ENCODE assay signal across 14 cellular contexts in the genomic region with DNA sequence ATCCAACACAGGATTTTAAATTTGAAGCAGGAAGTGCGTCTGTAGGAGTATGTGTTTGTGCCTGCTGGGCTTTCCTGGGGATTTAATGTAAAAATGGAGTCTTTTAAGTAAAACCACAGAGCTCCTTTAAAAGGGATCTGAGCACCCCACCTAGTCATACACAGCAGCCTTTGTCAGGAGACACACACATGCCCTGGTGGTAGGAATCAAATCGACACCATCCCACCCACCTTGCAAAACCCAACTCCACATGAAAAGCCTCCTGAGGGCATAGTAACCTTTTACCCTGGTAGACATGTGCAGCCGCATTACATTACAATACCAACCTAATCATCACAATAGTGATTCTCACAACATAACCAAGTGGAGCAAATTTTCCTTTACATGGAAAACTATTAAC. TPM values are rescaled to one million over a fixed set of nuclear protein-coding genes. Genes with fewer than 3 reads are reported as not detected.
DNase-seq lines count a peak whose midpoint lies in the region; ATAC-seq, FAIRE-seq and TF ChIP-seq lines count a peak whose summit lies in the region.
"Had no signal": no experiment of that assay in that cellular context is flagged by ENCODE, and none has a peak within 500 bp of the region (broad histone marks: within the 10 kb centered on the region; RNA-seq: fewer than 3 reads in every experiment).

No MANE protein-coding gene starts in this region.

- H3K36me3 ChIP-seq in HepG2 (replicated peaks in 1 of 2; ENCODE audit: control insufficient read depth in 1 of 2, insufficient read depth in 2 of 2, low read length in 2 of 2) (peaks cover 14 to 40% of the 10 kb centered on the region in 2 experiments), right lobe of liver (no peaks in the 10 kb centered on the region), thymus (ENCODE audit: control insufficient read depth, insufficient read depth) (no peaks in the 10 kb centered on the region), kidney (ENCODE audit: control insufficient read depth in 1 of 2, insufficient read depth in 2 of 2, low read length in 2 of 2) (peaks cover 0 to under 1% of the 10 kb centered on the region in 2 donors)
- H3K36me3 ChIP-seq: breast epithelium had no signal

- DNase-seq in HepG2 (ENCODE audit: low spot score) (peak; percentile 29), right lobe of liver (no peak), WTC11 (ENCODE audit: low spot score) (peak; percentile 28), islet precursor cell (peak; percentile 69), superior temporal gyrus (ENCODE audit: extremely low spot score) (no peak), cerebellum (ENCODE audit: low spot score) (no peak), kidney (no peak)
- DNase-seq: immature natural killer cell, IMR-90, NCI-H187 treated with DMSO at 0.1 percent for 48 hours, small intestine, SW 1271 had no signal

- H3K9me3 Mint-ChIP-seq in WTC11: no peaks in the 10 kb centered on the region
- H3K9me3 Mint-ChIP-seq: immature natural killer cell had no signal

- H3K36me3 Mint-ChIP-seq in WTC11: peaks cover 12% of the 10 kb centered on the region; the same call in 1 of the 2 replicates

- WGBS in HepG2 (ENCODE audit: low lambda C conversion rate): 91% methylated on average over 3 of the region's 3 CpGs
- WGBS in right lobe of liver (ENCODE audit: insufficient coverage, low coverage, low lambda C conversion rate, missing lambda C conversion rate): 70% methylated on average over 2 of the region's 3 CpGs
- 65% methylated on average over 3 of the region's 3 CpGs for WGBS in thymus

- H3K4me1 Mint-ChIP-seq in WTC11: peaks cover 65% of the 10 kb centered on the region

- ATAC-seq in HepG2 (peak; percentile 65), right lobe of liver (no peak), WTC11 (peak; percentile 92)

- H3K27me3 ChIP-seq in HepG2 (ENCODE audit: control insufficient read depth in 1 of 2, insufficient read depth in 2 of 2, low read length in 2 of 2) (no peaks in the 10 kb centered on the region), right lobe of liver (no peaks in the 10 kb centered on the region), thymus (ENCODE audit: control insufficient read depth, insufficient read depth) (no peaks in the 10 kb centered on the region)
- H3K27me3 ChIP-seq: breast epithelium had no signal

- H3K27ac ChIP-seq in HepG2 (ENCODE audit: extremely low read length, insufficient read depth, low read length) (no peak overlapping the region), right lobe of liver (no peak overlapping the region), thymus (ENCODE audit: low read depth) (peak overlapping the region; percentile 5), kidney (ENCODE audit: low read depth in 2 of 2, low read length in 2 of 2) (peak overlapping the region in 1 of 2 donors; percentile 14)
- H3K27ac ChIP-seq: breast epithelium had no signal

- no peak overlapping the region for H3K4me3 ChIP-seq in HepG2 (replicated peaks in 1 of 3; ENCODE audit: insufficient read depth in 1 of 3, low read depth in 2 of 3, low read length in 3 of 3)
- no peak overlapping the region for H3K4me3 ChIP-seq in right lobe of liver
- no peak overlapping the region for H3K4me3 ChIP-seq in thymus (ENCODE audit: low read length)
- H3K4me3 ChIP-seq in kidney (ENCODE audit: low read length in 2 of 2): no peak overlapping the region
- H3K4me3 ChIP-seq: breast epithelium had no signal

- no peaks in the 10 kb centered on the region for H4K20me1 ChIP-seq in HepG2 (ENCODE audit: insufficient read depth, low read length)

- POLR2A ChIA-PET in HepG2 (lab: Yijun Ruan, JAX) (no interaction called here), WTC11 (lab: Charles Lee) (interaction anchor here (1.5 kb wide), 1 partner anchor 12 kb away, joined by 4 read pairs; no protein-coding TSS in a partner anchor)

- H3K27ac Mint-ChIP-seq in WTC11: peak overlapping the region; percentile 7

- H3K9ac ChIP-seq in HepG2 (ENCODE audit: insufficient read depth, low read depth, low read length) (no peak overlapping the region), kidney (ENCODE audit: low read length in 2 of 2) (no peak overlapping the region)

- peaks cover 32% of the 10 kb centered on the region for H3K79me2 ChIP-seq in HepG2 (ENCODE audit: insufficient read depth, low read length)

- TF ChIP-seq EP300 in HepG2 (IDR thresholded peaks at IDR 0.05; ENCODE audit: low read depth in 2 of 2, low read length in 2 of 2) (no peak), HepG2 (CRISPR knock-in tag; IDR thresholded peaks at IDR 0.05; ENCODE audit: borderline replicate concordance) (no peak)

- in situ Hi-C loops in HepG2 (cut with HindIII; ENCODE audit: extremely low pct_ligation_motif_present, low pct_unique_long_range_greater_than_20kb): no loop called here

- no peak overlapping the region for H2AFZ ChIP-seq in HepG2 (ENCODE audit: low read length)

- TF ChIP-seq RAD21 in HepG2 (CRISPR knock-in tag; IDR thresholded peaks at IDR 0.05): no peak

- intact Hi-C loops in HepG2 (cut with micrococcal nuclease; ENCODE audit: unreplicated experiment): no loop called here
- intact Hi-C loops in right lobe of liver (cut with DNase I): no loop called here
- intact Hi-C loops in kidney (cut with DNase I): no loop called here

- CTCF ChIA-PET in HepG2 (lab: Yijun Ruan, JAX; ENCODE audit: low intra/inter-chr PET ratio, low total read pairs) (no interaction called here), WTC11 (lab: Charles Lee) (interaction anchor here (0.6 to 2.6 kb wide), 8 partner anchors 10 to 417 kb away, joined by 3 to 13 read pairs (median 3); no protein-coding TSS in a partner anchor)

- H3K9me3 ChIP-seq in HepG2 (ENCODE audit: low read length): no peaks in the 10 kb centered on the region
- H3K9me3 ChIP-seq in right lobe of liver: no peaks in the 10 kb centered on the region
- no peaks in the 10 kb centered on the region for H3K9me3 ChIP-seq in thymus (ENCODE audit: control insufficient read depth)
- no peaks in the 10 kb centered on the region for H3K9me3 ChIP-seq in kidney (ENCODE audit: control insufficient read depth in 1 of 2, low read length in 2 of 2)
- H3K9me3 ChIP-seq: breast epithelium had no signal

- no peak for TF ChIP-seq POLR2A in HepG2 (IDR thresholded peaks at IDR 0.05; ENCODE audit: insufficient read depth in 1 of 2, low read depth in 2 of 2, low read length in 2 of 2)
- TF ChIP-seq POLR2A in right lobe of liver (IDR thresholded peaks at IDR 0.05): no peak

- FAIRE-seq in HepG2 (lab: Jason Lieb, UNC) (no peak), kidney (lab: Jason Lieb, UNC) (no peak)
- FAIRE-seq: small intestine had no signal

- no peak overlapping the region; the same call in 1 of the 2 replicates for H3K4me3 Mint-ChIP-seq in WTC11
- H3K4me3 Mint-ChIP-seq: immature natural killer cell had no signal

- peaks cover 32% of the 10 kb centered on the region for H3K4me1 ChIP-seq in HepG2 (ENCODE audit: insufficient read depth, low read length)
- H3K4me1 ChIP-seq in right lobe of liver: no peaks in the 10 kb centered on the region
- peaks cover 8% of the 10 kb centered on the region for H3K4me1 ChIP-seq in thymus (ENCODE audit: control insufficient read depth, insufficient read depth, low read length)
- peaks cover 6 to 28% of the 10 kb centered on the region in 2 donors for H3K4me1 ChIP-seq in kidney (ENCODE audit: control insufficient read depth in 1 of 2, insufficient read depth in 1 of 2, low read depth in 1 of 2, low read length in 2 of 2)
- H3K4me1 ChIP-seq: breast epithelium had no signal

- BruUV-seq in HepG2 (replicated peaks; lab: Mats Ljungman, UMichigan): no TSS peak

- H3K27me3 Mint-ChIP-seq in WTC11 (ENCODE audit: low read depth): no peaks in the 10 kb centered on the region

- TF ChIP-seq CTCF in HepG2 (CRISPR knock-in tag; IDR thresholded peaks at IDR 0.05) (no peak), right lobe of liver (IDR thresholded peaks at IDR 0.05) (no peak), WTC11 (IDR thresholded peaks at IDR 0.05) (no peak), kidney (IDR thresholded peaks at IDR 0.05; ENCODE audit: borderline replicate concordance, extremely low read depth, insufficient read depth) (no peak)

- no peak overlapping the region for H3K4me2 ChIP-seq in HepG2 (ENCODE audit: low read depth, low read length)

TF ChIP-seq in HepG2, 621 proteins besides CTCF, POLR2A, EP300 and RAD21 (continues in another document):
- TF ChIP-seq AKAP8 (CRISPR knock-in tag; IDR thresholded peaks at IDR 0.05) (no peak), HIVEP1 (CRISPR knock-in tag; IDR thresholded peaks at IDR 0.05) (no peak), ZKSCAN5 (CRISPR knock-in tag; IDR thresholded peaks at IDR 0.05) (no peak)

TF ChIP-seq in WTC11, 78 proteins besides CTCF, POLR2A, EP300 and RAD21 (continues in another document):
- TF ChIP-seq ZNF416 (CRISPR knock-in tag; IDR thresholded peaks at IDR 0.05): no peak

RNA-seq across cellular contexts. Expression of a gene that starts 29.0 kb away (rescaled TPM):
- total RNA-seq in HepG2 (2016; rRNA removed; fragmentation: Illumina TruSeq; extraction: Trizol) (35.4 and 53.3 TPM in 2 replicates), right lobe of liver (10 to 100 TPM in 5 of 6 experiments, 1 to 10 TPM in 1; 8.2 to 56.2 (median 14.0) TPM), WTC11 (2021) (39.2 to 44.7 TPM (median 42.6 TPM) in 3 replicates), cerebellum (43.2 TPM), kidney (56.6 TPM)
- total RNA-seq in HepG2 (2016; cell fraction: cytosol; rRNA removed; fragmentation: Illumina TruSeq; extraction: Trizol; ENCODE audit: low read depth): 213 and 242 TPM in 2 replicates
- total RNA-seq in HepG2 (2016; cell fraction: insoluble cytoplasmic fraction; rRNA removed; fragmentation: Illumina TruSeq; extraction: Trizol): 35.4 and 55.0 TPM in 2 replicates
- total RNA-seq in HepG2 (2016; cell fraction: membrane; rRNA removed; fragmentation: Illumina TruSeq; extraction: Trizol): 82.8 and 94.5 TPM in 2 replicates
- total RNA-seq in HepG2 (2016; cell fraction: nucleus; rRNA removed; fragmentation: Illumina TruSeq; extraction: Trizol): 81.3 and 87.6 TPM in 2 replicates
- polyA plus RNA-seq in HepG2 (2011; rRNA removed) (110 and 117 TPM in 2 replicates), thymus (21.6 TPM), kidney (ENCODE audit: insufficient read depth, low read depth, low replicate concordance) (74.4 TPM)
- 84.0 and 87.5 TPM in 2 replicates for polyA plus RNA-seq in HepG2 (2011; cell fraction: cytosol; rRNA removed)
- polyA plus RNA-seq in HepG2 (2011; cell fraction: nucleus; rRNA removed): 63.2 and 66.8 TPM in 2 replicates
- 66.7 and 76.7 TPM in 2 replicates for polyA plus RNA-seq in HepG2 (2012)
- 24.5 and 28.9 TPM in 2 replicates for polyA plus RNA-seq in HepG2 (2016; cell fraction: cytosol; fragmentation: Illumina TruSeq; extraction: Trizol; ENCODE audit: low read depth)
- 51.5 and 54.9 TPM in 2 replicates for polyA plus RNA-seq in HepG2 (2016; cell fraction: insoluble cytoplasmic fraction; fragmentation: Illumina TruSeq; extraction: Trizol; ENCODE audit: low read depth)
- polyA plus RNA-seq in HepG2 (2016; cell fraction: membrane; fragmentation: Illumina TruSeq; extraction: Trizol; ENCODE audit: low read depth): 39.9 TPM in 2 replicates
- 128 and 133 TPM in 2 replicates for polyA plus RNA-seq in HepG2 (2016; cell fraction: nucleus; fragmentation: Illumina TruSeq; extraction: Trizol; ENCODE audit: insufficient read depth, low read depth)
- polyA minus RNA-seq in HepG2 (2011; rRNA and poly(A)+ RNA removed; ENCODE audit: low replicate concordance): 33.9 and 171 TPM in 2 replicates
- polyA minus RNA-seq in HepG2 (2011; cell fraction: cytosol; rRNA and poly(A)+ RNA removed): 65.9 and 83.0 TPM in 2 replicates
- polyA minus RNA-seq in HepG2 (2011; cell fraction: nucleus; rRNA and poly(A)+ RNA removed): 109 TPM in 2 replicates

Comparison
In these comparisons a context has a peak if more than half of its experiments do, and no peak if none do; other contexts are left out.
1. ATAC-seq: peak in HepG2 (single experiment) and WTC11 (single experiment); none in right lobe of liver (0 of 4).
2. DNase-seq: peak in HepG2 (single experiment), WTC11 (single experiment) and islet precursor cell (single experiment); none in right lobe of liver (0 of 3), superior temporal gyrus (single experiment), cerebellum (single experiment) and kidney (single experiment).